Comparison of ENCODE assay signal across 18 cellular contexts in the genomic region with DNA sequence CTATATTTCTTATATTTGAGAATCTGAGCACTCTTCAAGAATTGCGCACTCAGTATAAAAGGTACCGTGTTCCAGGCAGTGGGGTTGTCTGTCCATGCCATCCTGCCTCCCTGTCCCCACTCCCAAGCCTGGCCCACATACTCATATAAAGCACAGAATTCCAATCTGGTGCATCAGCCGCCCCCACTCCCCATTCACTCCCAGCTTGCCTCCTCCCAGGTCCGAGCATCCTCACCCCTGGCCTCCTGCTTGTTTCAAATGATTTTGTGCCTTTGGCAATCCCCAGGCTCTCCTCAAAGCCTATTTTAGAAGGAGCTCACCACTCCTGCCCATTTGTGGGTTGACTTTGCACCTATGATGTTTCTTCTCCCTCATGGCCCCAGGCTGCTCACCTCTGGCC.
"Had no signal": no experiment of that assay in that cellular context is flagged by ENCODE, and none has a peak within 500 bp of the region (broad histone marks: within the 10 kb centered on the region; RNA-seq: fewer than 3 reads in every experiment).

No MANE protein-coding gene starts in this region.

- DNase-seq: effector CD4-positive, alpha-beta T cell; heart left ventricle; hippocampal formation; mammary epithelial cell; mucosa of descending colon; naive thymus-derived CD8-positive, alpha-beta T cell; nucleus accumbens; ovary; small intestine; stimulated activated CD4-positive, alpha-beta T cell treated with anti-CD3 and anti-CD28 coated beads, Interleukin-12 subunit alpha, Interleukin-12 subunit beta, amount 100 ng/mL, for 4 hours; stimulated activated naive CD4-positive, alpha-beta T cell; stomach; substantia nigra; transverse colon had no signal

- H3K36me3 ChIP-seq: heart left ventricle, ovary, right atrium auricular region, stomach, thoracic aorta, transverse colon had no signal

- H3K4me1 Mint-ChIP-seq: naive thymus-derived CD8-positive, alpha-beta T cell; neural crest cell had no signal

- H3K27ac Mint-ChIP-seq: naive thymus-derived CD8-positive, alpha-beta T cell had no signal

- H3K4me3 Mint-ChIP-seq: naive thymus-derived CD8-positive, alpha-beta T cell; neural crest cell had no signal

- H3K9me3 ChIP-seq: heart left ventricle, mucosa of descending colon, ovary, right atrium auricular region, stomach, thoracic aorta, transverse colon had no signal

- H3K4me3 ChIP-seq: coronary artery, heart left ventricle, mucosa of descending colon, ovary, right atrium auricular region, stomach, thoracic aorta, transverse colon had no signal

- H3K9me3 Mint-ChIP-seq: naive thymus-derived CD8-positive, alpha-beta T cell; neural crest cell had no signal

- H3K27ac ChIP-seq: coronary artery, heart left ventricle, ovary, right atrium auricular region, stomach, thoracic aorta, transverse colon had no signal
